1 cellular context compared by ENCODE assay signal in the genomic region with DNA sequence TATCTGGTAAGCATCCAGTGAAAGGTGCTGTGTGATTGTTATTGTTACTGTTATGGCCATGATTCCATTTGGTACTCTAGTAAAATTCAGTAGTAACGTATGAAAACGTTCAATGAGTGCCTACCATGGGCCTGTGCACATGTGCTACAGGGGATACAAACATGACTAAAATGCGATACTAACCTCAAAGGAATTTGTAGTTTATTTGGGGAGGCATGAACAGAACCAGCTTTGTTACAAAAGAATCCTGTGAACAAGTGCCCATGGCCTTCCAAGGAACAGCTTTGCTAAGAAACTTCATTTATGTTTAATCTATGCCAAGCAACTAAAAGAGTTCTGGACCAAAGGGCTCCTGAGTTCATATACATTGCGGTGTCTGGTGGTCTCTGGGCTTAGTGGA.
TF ChIP-seq lines count a peak whose summit lies in the region.

No MANE protein-coding gene starts in this region.

TF ChIP-seq in IMR-90, 13 proteins besides CTCF, POLR2A, EP300 and RAD21 (continued from another document):
- TF ChIP-seq, protein P1, sequence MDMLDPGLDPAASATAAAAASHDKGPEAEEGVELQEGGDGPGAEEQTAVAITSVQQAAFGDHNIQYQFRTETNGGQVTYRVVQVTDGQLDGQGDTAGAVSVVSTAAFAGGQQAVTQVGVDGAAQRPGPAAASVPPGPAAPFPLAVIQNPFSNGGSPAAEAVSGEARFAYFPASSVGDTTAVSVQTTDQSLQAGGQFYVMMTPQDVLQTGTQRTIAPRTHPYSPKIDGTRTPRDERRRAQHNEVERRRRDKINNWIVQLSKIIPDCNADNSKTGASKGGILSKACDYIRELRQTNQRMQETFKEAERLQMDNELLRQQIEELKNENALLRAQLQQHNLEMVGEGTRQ (IDR thresholded peaks at IDR 0.05; ENCODE audit: low read depth, low read length), result no peak
- no peak for TF ChIP-seq CEBPB (IDR thresholded peaks at IDR 0.05; ENCODE audit: low read depth, low read length)
- TF ChIP-seq MXI1 (IDR thresholded peaks at IDR 0.05; ENCODE audit: borderline replicate concordance, low read depth, low read length), result no peak
- no peak for TF ChIP-seq RFX5 (IDR thresholded peaks at IDR 0.05; ENCODE audit: low read depth, low read length)
- TF ChIP-seq MAZ (IDR thresholded peaks at IDR 0.05; ENCODE audit: borderline replicate concordance, low read depth, low read length), result no peak
- TF ChIP-seq, protein P2, sequence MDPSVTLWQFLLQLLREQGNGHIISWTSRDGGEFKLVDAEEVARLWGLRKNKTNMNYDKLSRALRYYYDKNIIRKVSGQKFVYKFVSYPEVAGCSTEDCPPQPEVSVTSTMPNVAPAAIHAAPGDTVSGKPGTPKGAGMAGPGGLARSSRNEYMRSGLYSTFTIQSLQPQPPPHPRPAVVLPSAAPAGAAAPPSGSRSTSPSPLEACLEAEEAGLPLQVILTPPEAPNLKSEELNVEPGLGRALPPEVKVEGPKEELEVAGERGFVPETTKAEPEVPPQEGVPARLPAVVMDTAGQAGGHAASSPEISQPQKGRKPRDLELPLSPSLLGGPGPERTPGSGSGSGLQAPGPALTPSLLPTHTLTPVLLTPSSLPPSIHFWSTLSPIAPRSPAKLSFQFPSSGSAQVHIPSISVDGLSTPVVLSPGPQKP (IDR thresholded peaks at IDR 0.05; ENCODE audit: borderline replicate concordance, low read depth, low read length), result no peak
- no peak for TF ChIP-seq FOS (IDR thresholded peaks at IDR 0.05; ENCODE audit: low read depth, low read length)
- TF ChIP-seq BHLHE40 (IDR thresholded peaks at IDR 0.05; ENCODE audit: low read depth, low read length), result no peak
- TF ChIP-seq RCOR1 (IDR thresholded peaks at IDR 0.05; ENCODE audit: insufficient replicate concordance, low read length), result no peak
- no peak for TF ChIP-seq MAFK (IDR thresholded peaks at IDR 0.05; ENCODE audit: low read depth, low read length)
- TF ChIP-seq CHD1 (IDR thresholded peaks at IDR 0.05; ENCODE audit: low read depth, low read length), result no peak
- no peak for TF ChIP-seq NFE2L2 (IDR thresholded peaks at IDR 0.05; ENCODE audit: low read depth, low read length)
